8 cellular contexts compared by ENCODE assay signal in the genomic region with DNA sequence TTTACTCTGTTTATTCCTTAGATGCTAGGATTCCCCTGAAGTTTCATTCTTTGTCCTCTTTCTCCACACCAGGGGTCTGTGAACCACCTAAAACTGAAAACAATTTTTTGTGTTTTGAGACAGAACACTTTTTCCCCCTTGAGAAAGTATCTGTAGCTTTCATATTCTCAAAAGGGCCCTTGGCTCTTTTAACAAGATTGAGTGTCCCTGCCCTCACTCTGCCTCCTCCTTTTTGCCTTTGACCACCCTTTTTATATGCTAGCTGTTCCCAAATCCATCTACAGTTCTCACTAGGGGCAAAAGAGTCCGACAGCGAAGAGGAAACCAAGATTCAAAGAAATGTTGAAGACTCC. TPM values are rescaled to one million over a fixed set of nuclear protein-coding genes. Genes with fewer than 3 reads are reported as not detected.
DNase-seq lines count a peak whose midpoint lies in the region; ATAC-seq and TF ChIP-seq lines count a peak whose summit lies in the region.

No MANE protein-coding gene starts in this region.

- H3K9me3 ChIP-seq in SJSA1 (replicated peaks) (no peaks in the 10 kb centered on the region), fibroblast of lung (ENCODE audit: control insufficient read depth, insufficient read depth, low read depth, low read length) (no peaks in the 10 kb centered on the region)

- peak overlapping the region; percentile 63 for H2AFZ ChIP-seq in fibroblast of lung (ENCODE audit: low read length)

- H3K27me3 ChIP-seq in SJSA1 (replicated peaks), result no peaks in the 10 kb centered on the region
- H3K27me3 ChIP-seq in fibroblast of lung (ENCODE audit: control insufficient read depth, insufficient read depth, low read length), result no peaks in the 10 kb centered on the region
- H3K27me3 ChIP-seq in rectal smooth muscle tissue (ENCODE audit: control insufficient read depth, insufficient read depth, low read length), result no peaks in the 10 kb centered on the region

- H3K27ac ChIP-seq in SJSA1 (peak overlapping the region; percentile 40), fibroblast of lung (ENCODE audit: insufficient read depth, low read length) (peak overlapping the region; percentile 70), rectal smooth muscle tissue (ENCODE audit: low read depth, low read length) (peak overlapping the region; percentile 91)

- peak overlapping the region; percentile 27 for H3K9ac ChIP-seq in fibroblast of lung (ENCODE audit: insufficient read depth, low read length)
- H3K9ac ChIP-seq in rectal smooth muscle tissue (ENCODE audit: low read length), result peak overlapping the region; percentile 45

- DNase-seq in SJSA1 (ENCODE audit: low read depth in 1 of 2, low spot score in 2 of 2) (no peak), fibroblast of lung (ENCODE audit: low read depth in 2 of 2) (no peak), GM13977 (ENCODE audit: low spot score) (no peak)
- no peak for DNase-seq in activated effector memory CD4-positive, alpha-beta T cell treated with anti-CD3 and anti-CD28 coated beads, Interleukin-2, amount 50 U/mL, for 16 hours

- peak overlapping the region; percentile 64 for H3K4me3 ChIP-seq in GM08714 (ENCODE audit: low read length)
- H3K4me3 ChIP-seq in SJSA1, result peak overlapping the region; percentile 51
- H3K4me3 ChIP-seq in fibroblast of lung (replicated peaks in 1 of 4; ENCODE audit: control extremely low read depth in 1 of 4, insufficient read depth in 1 of 4, low read depth in 3 of 4, low read length in 4 of 4), result peak overlapping the region; percentile 59 to 71 (median 64)
- H3K4me3 ChIP-seq in rectal smooth muscle tissue (ENCODE audit: low read length), result peak overlapping the region; percentile 94

- H4K20me1 ChIP-seq in fibroblast of lung (ENCODE audit: control insufficient read depth, extremely low read depth, insufficient read depth, low read length), result no peaks in the 10 kb centered on the region

- in situ Hi-C loops in GM13977 (cut with MboI; ENCODE audit: low pct_unique_long_range_greater_than_20kb, low sequenced_read_pairs, unreplicated experiment), result no loop called here

- H3K36me3 ChIP-seq in SJSA1 (peaks cover 27% of the 10 kb centered on the region), fibroblast of lung (ENCODE audit: control insufficient read depth, insufficient read depth, low read length) (peaks cover under 1% of the 10 kb centered on the region), rectal smooth muscle tissue (ENCODE audit: control insufficient read depth, insufficient read depth, low read length) (no peaks in the 10 kb centered on the region)

- ATAC-seq in HG03442 (IDR thresholded peaks at IDR 0.05; ENCODE audit: unreplicated experiment) (no peak), HG03159 (IDR thresholded peaks at IDR 0.05; ENCODE audit: unreplicated experiment) (no peak)

- no peak for TF ChIP-seq CTCF in fibroblast of lung (conservative IDR thresholded peaks at IDR 0.05 in 1 of 2, IDR thresholded peaks at IDR 0.05 in 1 of 2; ENCODE audit: low read depth in 1 of 2, low read length in 2 of 2)
- TF ChIP-seq CTCF in GM13977 (IDR thresholded peaks at IDR 0.05; ENCODE audit: extremely low read depth, insufficient read depth, missing control alignments), result no peak

- H3K79me2 ChIP-seq in fibroblast of lung (ENCODE audit: control insufficient read depth, insufficient read depth, low read length), result peaks cover 37% of the 10 kb centered on the region

- H3K4me2 ChIP-seq in fibroblast of lung (ENCODE audit: extremely low read depth, insufficient read depth, low read length), result peak overlapping the region; percentile 79

- H3K4me1 ChIP-seq in SJSA1 (replicated peaks) (peaks cover 20% of the 10 kb centered on the region), fibroblast of lung (ENCODE audit: control insufficient read depth, extremely low read depth, insufficient read depth, low read length) (no peaks in the 10 kb centered on the region), rectal smooth muscle tissue (ENCODE audit: control insufficient read depth, insufficient read depth, low read length) (peaks cover 7% of the 10 kb centered on the region)

RNA-seq across cellular contexts. Expression of a gene that starts 0.9 kb away (rescaled TPM):
- 60.1 and 66.1 TPM in 2 replicates for total RNA-seq in SJSA1 (2014; rRNA removed; shearing (Covaris generic))
- 126 and 129 TPM in 2 replicates for total RNA-seq in fibroblast of lung
- polyA plus RNA-seq in fibroblast of lung, result 144 and 191 TPM in 2 replicates
- 88.9 and 108 TPM in 2 replicates for polyA plus RNA-seq in fibroblast of lung (2012)
- 31.2 and 42.8 TPM in 2 replicates for polyA minus RNA-seq in fibroblast of lung (ENCODE audit: low replicate concordance)

Comparison
In these comparisons a context has a peak if more than half of its experiments do, and no peak if none do; other contexts are left out.
1. H3K27ac ChIP-seq: peak in every context shown above with its lines; median percentile 91 in rectal smooth muscle tissue; 70 in fibroblast of lung; 40 in SJSA1.